In genomic region chr10:110860576-110861241, GRCh38 we compare ENCODE assay signal across 9 cellular contexts. TPM values are rescaled to one million over a fixed set of nuclear protein-coding genes. Genes with fewer than 3 reads are reported as not detected.
A peak's percentile ranks its signal among the peaks of the same experiment; 100 is the strongest.
DNase-seq lines count a peak whose midpoint lies in the region; ATAC-seq, FAIRE-seq and TF ChIP-seq lines count a peak whose summit lies in the region.
"Had no signal": no experiment of that assay in that cellular context is flagged by ENCODE, and none has a peak within 500 bp of the region (broad histone marks: within the 10 kb centered on the region; RNA-seq: fewer than 3 reads in every experiment).

No MANE protein-coding gene starts in this region.

- H3K27me3 ChIP-seq in bronchial epithelial cell (ENCODE audit: control insufficient read depth, insufficient read depth, low read length), result no peaks in the 10 kb centered on the region
- no peaks in the 10 kb centered on the region for H3K27me3 ChIP-seq in sigmoid colon
- H3K27me3 ChIP-seq: heart right ventricle had no signal

- H3K4me3 ChIP-seq in bronchial epithelial cell (ENCODE audit: low read depth, low read length) (no peak overlapping the region), sigmoid colon (no peak overlapping the region)
- H3K4me3 ChIP-seq: heart right ventricle had no signal

- POLR2A ChIA-PET in HEK293T (lab: Yijun Ruan, JAX), result interaction anchor here (1.0 kb wide), 1 partner anchor 12 kb away, joined by 3 read pairs; no protein-coding TSS in a partner anchor

- WGBS in sigmoid colon, 2 donors, result 34 to 49% methylated on average over 7 of the region's 7 CpGs

- no peak for FAIRE-seq in bronchial epithelial cell (lab: Jason Lieb, UNC)

- H3K36me3 ChIP-seq in bronchial epithelial cell (ENCODE audit: control insufficient read depth, insufficient read depth, low read length), result no peaks in the 10 kb centered on the region
- H3K36me3 ChIP-seq in sigmoid colon, result no peaks in the 10 kb centered on the region
- H3K36me3 ChIP-seq: heart right ventricle had no signal

- no peak for TF ChIP-seq CTCF in bronchial epithelial cell (IDR thresholded peaks at IDR 0.05; ENCODE audit: insufficient read depth, low read length, severe bottlenecking)
- no peak for TF ChIP-seq CTCF in sigmoid colon (IDR thresholded peaks at IDR 0.05)

- TF ChIP-seq POLR2A in sigmoid colon (IDR thresholded peaks at IDR 0.05), result no peak

- TF ChIP-seq EP300 in sigmoid colon (IDR thresholded peaks at IDR 0.05), result no peak

- CTCF ChIA-PET in HEK293T (lab: Yijun Ruan, JAX), result no interaction called here

- ATAC-seq in GM18520 (IDR thresholded peaks at IDR 0.05; ENCODE audit: unreplicated experiment) (peak; percentile 54), GM21825 (IDR thresholded peaks at IDR 0.05; ENCODE audit: unreplicated experiment) (peak; percentile 43)

- intact Hi-C loops in sigmoid colon (cut with DNase I), result no loop called here

- DNase-seq in NCI-H69 (lab: John Stamatoyannopoulos, UW), result peak; percentile 46
- peak; percentile 61 for DNase-seq in bronchial epithelial cell (ENCODE audit: low read depth)
- DNase-seq in sigmoid colon, result peak; percentile 36
- DNase-seq in SW 1271 (lab: John Stamatoyannopoulos, UW), result no peak
- no peak for DNase-seq in iPS-NIHi7 (ENCODE audit: extremely low spot score)
- DNase-seq in HEK293T (ENCODE audit: extremely low spot score), result no peak
- DNase-seq: heart right ventricle had no signal

- H3K27ac ChIP-seq in sigmoid colon, result peak overlapping the region; percentile 29 to 65 (median 41)

- H3K9me3 ChIP-seq in sigmoid colon, result no peaks in the 10 kb centered on the region
- H3K9me3 ChIP-seq: heart right ventricle had no signal

- H3K4me1 ChIP-seq in sigmoid colon, result peaks cover 0 to 45% (median 32%) of the 10 kb centered on the region in 4 donors

TF ChIP-seq in HEK293T, 16 proteins besides CTCF, POLR2A, EP300 and RAD21:
- no peak for TF ChIP-seq NFRKB (IDR thresholded peaks at IDR 0.05)

RNA-seq across cellular contexts. Expression of gene PDCD4, which starts 11.0 kb away (rescaled TPM):
- total RNA-seq in bronchial epithelial cell (77.9 and 136 TPM in 2 replicates), sigmoid colon (100 to 1,000 TPM in 3 of 4 donors, 10 to 100 TPM in 1; 64.3 to 140 (median 127) TPM)
- 100 to 1,000 TPM; 179 to 327 (median 236) TPM for polyA plus RNA-seq in sigmoid colon

RNA-seq across cellular contexts. Expression of gene BBIP1, which starts 58.3 kb away (rescaled TPM):
- 11.6 and 25.0 TPM in 2 replicates for total RNA-seq in bronchial epithelial cell
- 10 to 100 TPM; 19.7 to 36.8 (median 27.5) TPM for total RNA-seq in sigmoid colon
- polyA plus RNA-seq in sigmoid colon, result 10 to 100 TPM; 16.2 to 24.7 (median 20.0) TPM

RNA-seq across cellular contexts. Expression of gene SHOC2, which starts 58.7 kb away (rescaled TPM):
- 30.3 and 52.9 TPM in 2 replicates for total RNA-seq in bronchial epithelial cell
- 10 to 100 TPM; 49.7 to 74.5 (median 72.1) TPM for total RNA-seq in sigmoid colon
- 10 to 100 TPM; 21.4 to 52.5 (median 33.0) TPM for polyA plus RNA-seq in sigmoid colon

Comparison
In these comparisons a context has a peak if more than half of its experiments do, and no peak if none do; other contexts are left out.
1. DNase-seq: peak in NCI-H69 (single experiment), bronchial epithelial cell (single experiment) and sigmoid colon (single experiment); none in SW 1271 (0 of 2), iPS-NIHi7 (single experiment) and HEK293T (single experiment).